ENCODE assay signal across 8 cellular contexts in genomic region chr22:42937164-42937854, GRCh38.
DNase-seq lines count a peak whose midpoint lies in the region; ATAC-seq, FAIRE-seq and TF ChIP-seq lines count a peak whose summit lies in the region.

No MANE protein-coding gene starts in this region.

- H3K36me3 ChIP-seq in PC-3 (ENCODE audit: low read depth, low read length): no peaks in the 10 kb centered on the region
- H3K36me3 ChIP-seq in GM12878 (ENCODE audit: control insufficient read depth in 2 of 2, insufficient read depth in 2 of 2, low read length in 1 of 2): peaks cover 0 to 7% of the 10 kb centered on the region in 2 experiments; a peak in 2 of 4 replicates
- peaks cover 3 to 6% of the 10 kb centered on the region in 2 experiments; a peak in 3 of 5 replicates for H3K36me3 ChIP-seq in HepG2 (replicated peaks in 1 of 2; ENCODE audit: control insufficient read depth in 1 of 2, insufficient read depth in 2 of 2, low read length in 2 of 2)
- H3K36me3 ChIP-seq in ovary: no peaks in the 10 kb centered on the region

- peak overlapping the region; percentile 73 for H3K9ac ChIP-seq in PC-3 (ENCODE audit: low read length)
- peak overlapping the region; percentile 73 for H3K9ac ChIP-seq in GM12878 (ENCODE audit: control insufficient read depth, insufficient read depth, low read length)
- H3K9ac ChIP-seq in HepG2 (ENCODE audit: insufficient read depth, low read depth, low read length): no peak overlapping the region

- no peak for FAIRE-seq in GM12878 (lab: Jason Lieb, UNC)
- FAIRE-seq in HepG2 (lab: Jason Lieb, UNC): no peak

- in situ Hi-C loops in GM12878 (cut with MboI) (no loop called here), HepG2 (cut with HindIII; ENCODE audit: extremely low pct_ligation_motif_present, low pct_unique_long_range_greater_than_20kb) (no loop called here)

- POLR2A ChIA-PET in PC-3 (lab: Charles Lee; ENCODE audit: unreplicated experiment) (no interaction called here), GM12878 (lab: Charles Lee) (interaction anchor here (0.6 to 1.3 kb wide), 4 partner anchors 8 to 25 kb away, joined by 3 to 8 read pairs (median 4); no protein-coding TSS in a partner anchor), HepG2 (lab: Yijun Ruan, JAX) (interaction anchor here (1.5 kb wide), 1 partner anchor 22 kb away, joined by 3 read pairs; no protein-coding TSS in a partner anchor)

- CTCF ChIA-PET in PC-3 (lab: Charles Lee): no interaction called here
- CTCF ChIA-PET in GM12878 (lab: Yijun Ruan, JAX): interaction anchor here (0.6 to 2.3 kb wide), 6 partner anchors 10 to 76 kb away, joined by 3 to 6 read pairs (median 3); no protein-coding TSS in a partner anchor
- CTCF ChIA-PET in HepG2 (lab: Yijun Ruan, JAX; ENCODE audit: low intra/inter-chr PET ratio, low total read pairs): no interaction called here

- no peak for TF ChIP-seq CTCF in PC-3 (conservative IDR thresholded peaks at IDR 0.05; ENCODE audit: low read depth, low read length)
- no peak for TF ChIP-seq CTCF in GM12878 (IDR thresholded peaks at IDR 0.05 in 2 of 3, conservative IDR thresholded peaks at IDR 0.05 in 1 of 3; ENCODE audit: control insufficient read depth in 2 of 3, extremely low read depth in 1 of 3, insufficient read depth in 1 of 3, low read depth in 3 of 3, low read length in 3 of 3)
- no peak for TF ChIP-seq CTCF in HepG2 (CRISPR knock-in tag; IDR thresholded peaks at IDR 0.05)
- no peak for TF ChIP-seq CTCF in ovary (IDR thresholded peaks at IDR 0.05)

- peak; percentile 66 for TF ChIP-seq POLR2A in GM12878 (IDR thresholded peaks at IDR 0.05; ENCODE audit: low read depth, low read length)
- no peak for TF ChIP-seq POLR2A in HepG2 (IDR thresholded peaks at IDR 0.05; ENCODE audit: insufficient read depth in 1 of 2, low read depth in 2 of 2, low read length in 2 of 2)
- TF ChIP-seq POLR2A in ovary (IDR thresholded peaks at IDR 0.05): no peak

- H3K4me2 ChIP-seq in PC-3 (ENCODE audit: low read length): peak overlapping the region; percentile 77
- peak overlapping the region; percentile 96 for H3K4me2 ChIP-seq in GM12878 (ENCODE audit: control insufficient read depth, insufficient read depth)
- no peak overlapping the region for H3K4me2 ChIP-seq in HepG2 (ENCODE audit: low read depth, low read length)

- H3K27me3 ChIP-seq in PC-3 (ENCODE audit: low read length): no peaks in the 10 kb centered on the region
- no peaks in the 10 kb centered on the region for H3K27me3 ChIP-seq in GM12878 (replicated peaks in 1 of 2; ENCODE audit: control insufficient read depth in 2 of 2, insufficient read depth in 2 of 2, low read length in 1 of 2)
- no peaks in the 10 kb centered on the region for H3K27me3 ChIP-seq in HepG2 (ENCODE audit: control insufficient read depth in 1 of 2, insufficient read depth in 2 of 2, low read length in 2 of 2)
- no peaks in the 10 kb centered on the region for H3K27me3 ChIP-seq in ovary

- WGBS in GM12878 (ENCODE audit: insufficient coverage, insufficient replicate concordance, low lambda C conversion rate, missing lambda C conversion rate): 10% methylated on average over 12 of the region's 12 CpGs
- WGBS in HepG2 (ENCODE audit: low lambda C conversion rate): 77% methylated on average over 12 of the region's 12 CpGs
- WGBS in ovary, 3 donors: 64 to 85% (median 74%) methylated on average over 12 of the region's 12 CpGs

- H3K4me1 ChIP-seq in PC-3 (ENCODE audit: insufficient read depth, low read length) (peaks cover 65% of the 10 kb centered on the region), GM12878 (ENCODE audit: control insufficient read depth, insufficient read depth, low read length) (peaks cover 58% of the 10 kb centered on the region), HepG2 (ENCODE audit: insufficient read depth, low read length) (peaks cover 85% of the 10 kb centered on the region), ovary (ENCODE audit: insufficient read depth) (peaks cover 23% of the 10 kb centered on the region)

- H3K79me2 ChIP-seq in PC-3 (ENCODE audit: low read length) (peaks cover 63% of the 10 kb centered on the region), GM12878 (ENCODE audit: control insufficient read depth, insufficient read depth, low read length) (peaks cover 70% of the 10 kb centered on the region), HepG2 (ENCODE audit: insufficient read depth, low read length) (peaks cover 83% of the 10 kb centered on the region)

- no peaks in the 10 kb centered on the region for H3K9me3 ChIP-seq in PC-3 (ENCODE audit: low read length)
- H3K9me3 ChIP-seq in GM12878 (replicated peaks; ENCODE audit: control insufficient read depth, insufficient read depth, low read length): no peaks in the 10 kb centered on the region
- H3K9me3 ChIP-seq in HepG2 (ENCODE audit: low read length): no peaks in the 10 kb centered on the region
- H3K9me3 ChIP-seq in ovary: no peaks in the 10 kb centered on the region

- no TSS peak for BruUV-seq in PC-3 (replicated peaks; lab: Mats Ljungman, UMichigan)
- no TSS peak for BruUV-seq in GM12878 (replicated peaks; lab: Mats Ljungman, UMichigan)
- BruUV-seq in HepG2 (replicated peaks; lab: Mats Ljungman, UMichigan): no TSS peak

- no peak overlapping the region for H3K4me3 ChIP-seq in PC-3 (ENCODE audit: low read length)
- peak overlapping the region; percentile 12; the same call in 1 of the 2 replicates for H3K4me3 ChIP-seq in GM12878
- no peak overlapping the region for H3K4me3 ChIP-seq in HepG2 (replicated peaks in 1 of 3; ENCODE audit: insufficient read depth in 1 of 3, low read depth in 2 of 3, low read length in 3 of 3)
- H3K4me3 ChIP-seq in ovary: no peak overlapping the region

- TF ChIP-seq EP300 in GM12878 (IDR thresholded peaks at IDR 0.05; ENCODE audit: borderline replicate concordance in 1 of 2, control insufficient read depth in 1 of 2, low read depth in 2 of 2, low read length in 2 of 2) (no peak), HepG2 (IDR thresholded peaks at IDR 0.05; ENCODE audit: low read depth in 2 of 2, low read length in 2 of 2) (no peak), HepG2 (CRISPR knock-in tag; IDR thresholded peaks at IDR 0.05; ENCODE audit: borderline replicate concordance) (no peak), ovary (IDR thresholded peaks at IDR 0.05) (no peak)

- RAD21 ChIA-PET in GM12878 (lab: Charles Lee; ENCODE audit: unreplicated experiment): interaction anchor here (0.6 to 0.9 kb wide), 3 partner anchors 31 to 76 kb away, joined by 3 to 4 read pairs (median 4); no protein-coding TSS in a partner anchor

- no peak for TF ChIP-seq RAD21 in GM12878 (IDR thresholded peaks at IDR 0.05; ENCODE audit: insufficient read depth, low read depth, low read length)
- no peak for TF ChIP-seq RAD21 in HepG2 (CRISPR knock-in tag; IDR thresholded peaks at IDR 0.05)

- peak; percentile 50 for DNase-seq in stimulated activated CD4-positive, alpha-beta T cell treated with anti-CD3 and anti-CD28 coated beads, Interleukin-15, amount 100 ng/mL, for 24 hours
- no peak for DNase-seq in stimulated activated CD4-positive, alpha-beta T cell treated with anti-CD3 and anti-CD28 coated beads, Interleukin-12 subunit alpha, Interleukin-12 subunit beta, amount 100 ng/mL, for 4 hours
- peak; percentile 79 for DNase-seq in PC-3
- DNase-seq in GM12878 (ENCODE audit: low read depth, low spot score): no peak
- DNase-seq in HepG2 (ENCODE audit: low spot score): no peak
- no peak for DNase-seq in ovary

- ATAC-seq in PC-3 (peak; percentile 56), GM12878 (peak; percentile 79), HepG2 (no peak), GM21619 (IDR thresholded peaks at IDR 0.05; ENCODE audit: unreplicated experiment) (no peak)

- SMC1A ChIA-PET in GM12878 (lab: Charles Lee; ENCODE audit: uncharacterized antibody, unreplicated experiment): interaction anchor here (0.9 to 1.7 kb wide), 6 partner anchors 8 to 42 kb away, joined by 3 to 6 read pairs (median 3); no protein-coding TSS in a partner anchor

- intact Hi-C loops in PC-3 (cut with micrococcal nuclease) (no loop called here), GM12878 (cut with micrococcal nuclease; ENCODE audit: unreplicated experiment) (no loop called here), HepG2 (cut with micrococcal nuclease; ENCODE audit: unreplicated experiment) (no loop called here), ovary (cut with DNase I) (loop anchor here in 1 of 4 donors (10.0 kb wide), 1 partner anchor 243 kb away; no protein-coding TSS in a partner anchor)

- H3F3A ChIP-seq in PC-3 (ENCODE audit: low read length, unreplicated experiment): peaks cover 11% of the 10 kb centered on the region

- H2AFZ ChIP-seq in PC-3 (ENCODE audit: low read length) (no peak overlapping the region), GM12878 (ENCODE audit: control insufficient read depth, low read depth, low read length) (no peak overlapping the region), HepG2 (ENCODE audit: low read length) (no peak overlapping the region)

- H3K27ac ChIP-seq in PC-3 (ENCODE audit: low read length): peak overlapping the region; percentile 99
- H3K27ac ChIP-seq in GM12878 (ENCODE audit: control insufficient read depth, insufficient read depth): peak overlapping the region; percentile 87
- peak overlapping the region; percentile 8 for H3K27ac ChIP-seq in HepG2 (ENCODE audit: extremely low read length, insufficient read depth, low read length)
- peak overlapping the region; percentile 22 for H3K27ac ChIP-seq in temporal lobe (ENCODE audit: low read depth, low read length)
- no peak overlapping the region for H3K27ac ChIP-seq in ovary

- no peaks in the 10 kb centered on the region for H3K9me2 ChIP-seq in PC-3 (replicated peaks; ENCODE audit: low read length)

- no peaks in the 10 kb centered on the region for H4K20me1 ChIP-seq in PC-3 (ENCODE audit: low read length)
- H4K20me1 ChIP-seq in GM12878 (ENCODE audit: control insufficient read depth, insufficient read depth): no peaks in the 10 kb centered on the region
- peaks cover 4% of the 10 kb centered on the region; the same call in 1 of the 2 replicates for H4K20me1 ChIP-seq in HepG2 (ENCODE audit: insufficient read depth, low read length)

TF ChIP-seq in GM12878, 131 proteins besides CTCF, POLR2A, EP300 and RAD21 (continues in another document):
- no peak for TF ChIP-seq FOS (IDR thresholded peaks at IDR 0.05; ENCODE audit: borderline replicate concordance, extremely low read depth, insufficient read length)
- TF ChIP-seq RUNX3 (IDR thresholded peaks at IDR 0.05; ENCODE audit: low read length): peak; percentile 82
- TF ChIP-seq IRF4 (IDR thresholded peaks at IDR 0.05; ENCODE audit: low read depth, low read length): 0 out of 2 replicates have a peak, but pooled peaks have one; percentile 12
- no peak for TF ChIP-seq MEF2A (IDR thresholded peaks at IDR 0.05; ENCODE audit: insufficient read depth, low read depth, low read length)
- TF ChIP-seq POLR2AphosphoS5 (IDR thresholded peaks at IDR 0.05; ENCODE audit: low read length): peak; percentile 63

TF ChIP-seq in HepG2, 621 proteins besides CTCF, POLR2A, EP300 and RAD21 (continues in another document):
- TF ChIP-seq XBP1 (CRISPR knock-in tag; IDR thresholded peaks at IDR 0.05): no peak
- TF ChIP-seq ZMAT5 (CRISPR knock-in tag; IDR thresholded peaks at IDR 0.05; ENCODE audit: borderline replicate concordance, low read depth): no peak
- TF ChIP-seq ZNF382 (CRISPR knock-in tag; IDR thresholded peaks at IDR 0.05; ENCODE audit: borderline replicate concordance): no peak
- no peak for TF ChIP-seq ZNF83 (CRISPR knock-in tag; IDR thresholded peaks at IDR 0.05; ENCODE audit: borderline replicate concordance)

Comparison
In these comparisons a context has a peak if more than half of its experiments do, and no peak if none do; other contexts are left out.
1. DNase-seq: peak in stimulated activated CD4-positive, alpha-beta T cell treated with anti-CD3 and anti-CD28 coated beads, Interleukin-15, amount 100 ng/mL, for 24 hours (single experiment) and PC-3 (single experiment); none in stimulated activated CD4-positive, alpha-beta T cell treated with anti-CD3 and anti-CD28 coated beads, Interleukin-12 subunit alpha, Interleukin-12 subunit beta, amount 100 ng/mL, for 4 hours (single experiment), GM12878 (single experiment), HepG2 (single experiment) and ovary (0 of 5).
2. ATAC-seq: peak in PC-3 (single experiment) and GM12878 (single experiment); none in HepG2 (single experiment) and GM21619 (single experiment).
3. H3K27ac ChIP-seq: peak in PC-3 (single experiment), GM12878 (single experiment), HepG2 (single experiment) and temporal lobe (single experiment); none in ovary (0 of 2).